ENCODE assay signal across 1 cellular context in genomic region chr14:59566281-59566680, GRCh38.
TF ChIP-seq lines count a peak whose summit lies in the region.

No MANE protein-coding gene starts in this region.

TF ChIP-seq in H1, 55 proteins besides CTCF, POLR2A, EP300 and RAD21:
- no peak for TF ChIP-seq TAF1 (IDR thresholded peaks at IDR 0.05; ENCODE audit: low read depth, low read length)
- no peak for TF ChIP-seq TEAD4 (IDR thresholded peaks at IDR 0.05; ENCODE audit: low read depth, low read length)
- TF ChIP-seq ZNF274 (IDR thresholded peaks at IDR 0.05; ENCODE audit: borderline replicate concordance, extremely low read depth, low read length): no peak
- no peak for TF ChIP-seq JUN (IDR thresholded peaks at IDR 0.05; ENCODE audit: low read depth, low read length)
- TF ChIP-seq SP4 (IDR thresholded peaks at IDR 0.05; ENCODE audit: low read length): no peak
- no peak for TF ChIP-seq RNF2 (IDR thresholded peaks at IDR 0.05; ENCODE audit: borderline replicate concordance, low read depth, low read length, missing control alignments, poor library complexity, severe bottlenecking)
- no peak for TF ChIP-seq RFX5 (IDR thresholded peaks at IDR 0.05; ENCODE audit: borderline replicate concordance, low read depth, low read length)
- no peak for TF ChIP-seq EZH2 (IDR thresholded peaks at IDR 0.05; ENCODE audit: low read depth, low read length, severe bottlenecking)
- TF ChIP-seq CREB1 (IDR thresholded peaks at IDR 0.05): no peak
- TF ChIP-seq CHD1 (IDR thresholded peaks at IDR 0.05; ENCODE audit: low read depth, low read length): no peak
- TF ChIP-seq ATF2 (IDR thresholded peaks at IDR 0.05; ENCODE audit: low read length): no peak
- TF ChIP-seq SIN3A (conservative IDR thresholded peaks at IDR 0.05 in 1 of 2, IDR thresholded peaks at IDR 0.05 in 1 of 2; ENCODE audit: low read depth in 1 of 2, low read length in 2 of 2): no peak
